In the genomic region with DNA sequence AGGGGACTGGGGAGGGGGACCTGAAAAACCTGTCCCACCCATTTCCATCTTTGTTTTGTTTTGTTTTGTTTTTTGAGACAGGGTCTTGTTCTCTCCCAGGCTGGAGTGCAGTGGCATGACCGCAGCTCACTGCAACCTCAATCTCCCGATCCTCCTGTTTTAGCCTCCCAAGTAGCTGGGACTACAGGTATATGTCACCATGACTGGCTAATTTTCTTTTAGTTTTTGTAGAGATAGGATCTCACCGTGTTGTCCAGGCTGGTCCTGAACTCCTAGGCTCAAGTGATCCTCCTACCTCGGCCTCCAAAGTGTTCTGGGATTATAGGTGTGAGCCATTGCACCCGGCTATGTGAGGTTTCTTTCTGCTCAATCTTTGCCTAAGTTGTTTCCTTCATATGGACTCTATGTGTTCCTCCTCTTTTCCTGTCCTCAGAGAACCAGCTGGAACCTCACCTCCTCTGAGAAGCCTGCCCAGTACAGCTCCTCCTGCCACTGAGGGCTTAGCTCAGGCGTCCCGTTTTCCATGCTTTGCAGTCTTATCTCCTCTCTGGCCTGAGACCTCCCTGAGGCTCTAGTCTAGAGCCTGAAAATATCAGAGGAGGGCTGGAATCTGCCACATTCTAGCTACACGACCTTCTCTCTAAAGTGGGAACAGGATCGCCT, we compare ENCODE assay signal across 1 cellular context.
TF ChIP-seq lines count a peak whose summit lies in the region.

No MANE protein-coding gene starts in this region.

TF ChIP-seq in SK-N-SH treated with all-trans-retinoic acid at 6 μM for 48 hours, 23 proteins besides CTCF, POLR2A, EP300 and RAD21 (continued from another document):
- TF ChIP-seq, protein P1, sequence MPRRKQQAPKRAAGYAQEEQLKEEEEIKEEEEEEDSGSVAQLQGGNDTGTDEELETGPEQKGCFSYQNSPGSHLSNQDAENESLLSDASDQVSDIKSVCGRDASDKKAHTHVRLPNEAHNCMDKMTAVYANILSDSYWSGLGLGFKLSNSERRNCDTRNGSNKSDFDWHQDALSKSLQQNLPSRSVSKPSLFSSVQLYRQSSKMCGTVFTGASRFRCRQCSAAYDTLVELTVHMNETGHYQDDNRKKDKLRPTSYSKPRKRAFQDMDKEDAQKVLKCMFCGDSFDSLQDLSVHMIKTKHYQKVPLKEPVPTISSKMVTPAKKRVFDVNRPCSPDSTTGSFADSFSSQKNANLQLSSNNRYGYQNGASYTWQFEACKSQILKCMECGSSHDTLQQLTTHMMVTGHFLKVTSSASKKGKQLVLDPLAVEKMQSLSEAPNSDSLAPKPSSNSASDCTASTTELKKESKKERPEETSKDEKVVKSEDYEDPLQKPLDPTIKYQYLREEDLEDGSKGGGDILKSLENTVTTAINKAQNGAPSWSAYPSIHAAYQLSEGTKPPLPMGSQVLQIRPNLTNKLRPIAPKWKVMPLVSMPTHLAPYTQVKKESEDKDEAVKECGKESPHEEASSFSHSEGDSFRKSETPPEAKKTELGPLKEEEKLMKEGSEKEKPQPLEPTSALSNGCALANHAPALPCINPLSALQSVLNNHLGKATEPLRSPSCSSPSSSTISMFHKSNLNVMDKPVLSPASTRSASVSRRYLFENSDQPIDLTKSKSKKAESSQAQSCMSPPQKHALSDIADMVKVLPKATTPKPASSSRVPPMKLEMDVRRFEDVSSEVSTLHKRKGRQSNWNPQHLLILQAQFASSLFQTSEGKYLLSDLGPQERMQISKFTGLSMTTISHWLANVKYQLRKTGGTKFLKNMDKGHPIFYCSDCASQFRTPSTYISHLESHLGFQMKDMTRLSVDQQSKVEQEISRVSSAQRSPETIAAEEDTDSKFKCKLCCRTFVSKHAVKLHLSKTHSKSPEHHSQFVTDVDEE (CRISPR knock-in tag; IDR thresholded peaks at IDR 0.05) = no peak
- TF ChIP-seq CSDC2 (CRISPR knock-in tag; IDR thresholded peaks at IDR 0.05) = no peak
- no peak for TF ChIP-seq ESRRG (CRISPR knock-in tag; IDR thresholded peaks at IDR 0.05)
- no peak for TF ChIP-seq GLIS3 (CRISPR knock-in tag; IDR thresholded peaks at IDR 0.05)
- no peak for TF ChIP-seq ZNF8 (CRISPR knock-in tag; IDR thresholded peaks at IDR 0.05)
- TF ChIP-seq, protein P2, sequence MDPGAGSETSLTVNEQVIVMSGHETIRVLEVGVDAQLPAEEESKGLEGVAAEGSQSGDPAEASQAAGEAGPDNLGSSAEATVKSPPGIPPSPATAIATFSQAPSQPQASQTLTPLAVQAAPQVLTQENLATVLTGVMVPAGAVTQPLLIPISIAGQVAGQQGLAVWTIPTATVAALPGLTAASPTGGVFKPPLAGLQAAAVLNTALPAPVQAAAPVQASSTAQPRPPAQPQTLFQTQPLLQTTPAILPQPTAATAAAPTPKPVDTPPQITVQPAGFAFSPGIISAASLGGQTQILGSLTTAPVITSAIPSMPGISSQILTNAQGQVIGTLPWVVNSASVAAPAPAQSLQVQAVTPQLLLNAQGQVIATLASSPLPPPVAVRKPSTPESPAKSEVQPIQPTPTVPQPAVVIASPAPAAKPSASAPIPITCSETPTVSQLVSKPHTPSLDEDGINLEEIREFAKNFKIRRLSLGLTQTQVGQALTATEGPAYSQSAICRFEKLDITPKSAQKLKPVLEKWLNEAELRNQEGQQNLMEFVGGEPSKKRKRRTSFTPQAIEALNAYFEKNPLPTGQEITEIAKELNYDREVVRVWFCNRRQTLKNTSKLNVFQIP (CRISPR knock-in tag; IDR thresholded peaks at IDR 0.05; ENCODE audit: borderline replicate concordance, low read depth) = no peak
- TF ChIP-seq, protein P3, sequence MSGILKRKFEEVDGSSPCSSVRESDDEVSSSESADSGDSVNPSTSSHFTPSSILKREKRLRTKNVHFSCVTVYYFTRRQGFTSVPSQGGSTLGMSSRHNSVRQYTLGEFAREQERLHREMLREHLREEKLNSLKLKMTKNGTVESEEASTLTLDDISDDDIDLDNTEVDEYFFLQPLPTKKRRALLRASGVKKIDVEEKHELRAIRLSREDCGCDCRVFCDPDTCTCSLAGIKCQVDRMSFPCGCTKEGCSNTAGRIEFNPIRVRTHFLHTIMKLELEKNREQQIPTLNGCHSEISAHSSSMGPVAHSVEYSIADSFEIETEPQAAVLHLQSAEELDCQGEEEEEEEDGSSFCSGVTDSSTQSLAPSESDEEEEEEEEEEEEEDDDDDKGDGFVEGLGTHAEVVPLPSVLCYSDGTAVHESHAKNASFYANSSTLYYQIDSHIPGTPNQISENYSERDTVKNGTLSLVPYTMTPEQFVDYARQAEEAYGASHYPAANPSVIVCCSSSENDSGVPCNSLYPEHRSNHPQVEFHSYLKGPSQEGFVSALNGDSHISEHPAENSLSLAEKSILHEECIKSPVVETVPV (CRISPR knock-in tag; IDR thresholded peaks at IDR 0.05) = no peak
